ENCODE assay signal across 11 cellular contexts in genomic region chr5:86665984-86666760, GRCh38. TPM values are rescaled to one million over a fixed set of nuclear protein-coding genes. Genes with fewer than 3 reads are reported as not detected.
DNase-seq lines count a peak whose midpoint lies in the region; ATAC-seq, FAIRE-seq and TF ChIP-seq lines count a peak whose summit lies in the region.
"Had no signal": no experiment of that assay in that cellular context is flagged by ENCODE, and none has a peak within 500 bp of the region (broad histone marks: within the 10 kb centered on the region; RNA-seq: fewer than 3 reads in every experiment).

No MANE protein-coding gene starts in this region.

- H3K4me3 Mint-ChIP-seq in activated T-cell treated with anti-CD3 and anti-CD28 coated beads, Interleukin-2, amount 50 U/mL, for 4 hours, result peak overlapping the region; percentile 45

- peaks cover 14% of the 10 kb centered on the region for H3K27me3 Mint-ChIP-seq in activated T-cell treated with anti-CD3 and anti-CD28 coated beads, Interleukin-2, amount 50 U/mL, for 4 hours (ENCODE audit: low read depth)

- TF ChIP-seq CTCF in GM06990 (IDR thresholded peaks at IDR 0.05; ENCODE audit: insufficient read depth, low read length, poor library complexity, severe bottlenecking), result no peak
- no peak for TF ChIP-seq CTCF in pancreas (IDR thresholded peaks at IDR 0.05)

- DNase-seq in GM06990 (ENCODE audit: extremely low read depth, insufficient read length) (peak; percentile 28), pancreas (peak; percentile 24 to 63 (median 46)), DMS 273 treated with DMSO at 0.1 percent for 48 hours (lab: John Stamatoyannopoulos, UW) (no peak), left ventricle myocardium superior (no peak)
- peak; percentile 11 for DNase-seq in activated T-cell treated with anti-CD3 and anti-CD28 coated beads, Interleukin-2, amount 50 U/mL, for 4 hours
- DNase-seq: heart left ventricle, NCI-H2029 had no signal

- no peaks in the 10 kb centered on the region for H3K36me3 Mint-ChIP-seq in activated T-cell treated with anti-CD3 and anti-CD28 coated beads, Interleukin-2, amount 50 U/mL, for 4 hours (ENCODE audit: insufficient read depth)

- H3K4me1 Mint-ChIP-seq in activated T-cell treated with anti-CD3 and anti-CD28 coated beads, Interleukin-2, amount 50 U/mL, for 4 hours (ENCODE audit: low read depth), result peaks cover 3% of the 10 kb centered on the region

- H3K9me3 ChIP-seq in HUES48 (ENCODE audit: control insufficient read depth, insufficient read depth, low read length) (no peaks in the 10 kb centered on the region), pancreas (no peaks in the 10 kb centered on the region)
- H3K9me3 ChIP-seq: prostate gland had no signal

- FAIRE-seq in pancreas (lab: Jason Lieb, UNC), result no peak
- FAIRE-seq: HTR-8/SVneo had no signal

- WGBS in pancreas, 2 donors, result 56 to 61% methylated on average over 13 of the region's 13 CpGs

- H3K4me1 ChIP-seq in HUES48 (ENCODE audit: control insufficient read depth, insufficient read depth, low read length), result no peaks in the 10 kb centered on the region
- no peaks in the 10 kb centered on the region for H3K4me1 ChIP-seq in pancreas
- H3K4me1 ChIP-seq: heart left ventricle, prostate gland had no signal

- H3K27ac ChIP-seq in HUES48 (ENCODE audit: low read depth, low read length) (no peak overlapping the region), pancreas (no peak overlapping the region)
- H3K27ac ChIP-seq: heart left ventricle, prostate gland had no signal

- H3K9me3 Mint-ChIP-seq in activated T-cell treated with anti-CD3 and anti-CD28 coated beads, Interleukin-2, amount 50 U/mL, for 4 hours, result no peaks in the 10 kb centered on the region

- H3K27me3 ChIP-seq in GM06990 (replicated peaks; ENCODE audit: control insufficient read depth, insufficient read depth, low read length) (no peaks in the 10 kb centered on the region), HUES48 (ENCODE audit: control insufficient read depth, insufficient read depth, low read length) (no peaks in the 10 kb centered on the region), pancreas (no peaks in the 10 kb centered on the region)
- H3K27me3 ChIP-seq: heart left ventricle had no signal

- intact Hi-C loops in pancreas (cut with DNase I) (no loop called here), left ventricle myocardium superior (cut with micrococcal nuclease) (no loop called here)

- H3K36me3 ChIP-seq in GM06990 (ENCODE audit: control insufficient read depth, insufficient read depth, low read length) (no peaks in the 10 kb centered on the region), HUES48 (ENCODE audit: control insufficient read depth, insufficient read depth, low read length) (no peaks in the 10 kb centered on the region), pancreas (no peaks in the 10 kb centered on the region)
- H3K36me3 ChIP-seq: heart left ventricle, prostate gland had no signal

- no peak overlapping the region for H3K4me3 ChIP-seq in GM06990 (replicated peaks; ENCODE audit: low read depth, low read length)
- peak overlapping the region; percentile 30; the same call in 1 of the 2 replicates for H3K4me3 ChIP-seq in HUES48 (ENCODE audit: low read depth, low read length)
- H3K4me3 ChIP-seq in pancreas, result peak overlapping the region in 3 of 4 donors; percentile 1 to 29 (median 19)
- H3K4me3 ChIP-seq: heart left ventricle, prostate gland had no signal

- ATAC-seq in activated T-cell treated with anti-CD3 and anti-CD28 coated beads, Interleukin-2, amount 50 U/mL, for 4 hours, result peak; percentile 21 to 23
- ATAC-seq in pancreas, result peak; percentile 84 to 94 (median 87)
- no peak for ATAC-seq in HG03139 (IDR thresholded peaks at IDR 0.05; ENCODE audit: unreplicated experiment)
- ATAC-seq in left ventricle myocardium superior, result no peak
- ATAC-seq: heart left ventricle had no signal

- H3K9ac ChIP-seq in HUES48 (ENCODE audit: low read depth, low read length), result no peak overlapping the region

RNA-seq across cellular contexts. Expression of gene COX7C, which starts 48.4 kb away (rescaled TPM):
- total RNA-seq in activated T-cell treated with anti-CD3 and anti-CD28 coated beads, Interleukin-2, amount 50 U/mL, for 4 hours, result 100 to 1,000 TPM; 550 to 585 (median 579) TPM
- 100 to 1,000 TPM; 181 to 292 (median 249) TPM for total RNA-seq in pancreas
- 100 to 1,000 TPM; 358 to 521 TPM for polyA plus RNA-seq in pancreas
- total RNA-seq in left ventricle myocardium superior, result 2,286 TPM

Comparison
In these comparisons a context has a peak if more than half of its experiments do, and no peak if none do; other contexts are left out.
1. DNase-seq: peak in GM06990 (single experiment), activated T-cell treated with anti-CD3 and anti-CD28 coated beads, Interleukin-2, amount 50 U/mL, for 4 hours (single experiment) and pancreas (6 of 6); none in DMS 273 treated with DMSO at 0.1 percent for 48 hours (single experiment) and left ventricle myocardium superior (single experiment).
2. ATAC-seq: peak in activated T-cell treated with anti-CD3 and anti-CD28 coated beads, Interleukin-2, amount 50 U/mL, for 4 hours (2 of 2) and pancreas (4 of 4); none in HG03139 (single experiment) and left ventricle myocardium superior (single experiment).